Comparison of ENCODE assay signal across 1 cellular context in the genomic region with DNA sequence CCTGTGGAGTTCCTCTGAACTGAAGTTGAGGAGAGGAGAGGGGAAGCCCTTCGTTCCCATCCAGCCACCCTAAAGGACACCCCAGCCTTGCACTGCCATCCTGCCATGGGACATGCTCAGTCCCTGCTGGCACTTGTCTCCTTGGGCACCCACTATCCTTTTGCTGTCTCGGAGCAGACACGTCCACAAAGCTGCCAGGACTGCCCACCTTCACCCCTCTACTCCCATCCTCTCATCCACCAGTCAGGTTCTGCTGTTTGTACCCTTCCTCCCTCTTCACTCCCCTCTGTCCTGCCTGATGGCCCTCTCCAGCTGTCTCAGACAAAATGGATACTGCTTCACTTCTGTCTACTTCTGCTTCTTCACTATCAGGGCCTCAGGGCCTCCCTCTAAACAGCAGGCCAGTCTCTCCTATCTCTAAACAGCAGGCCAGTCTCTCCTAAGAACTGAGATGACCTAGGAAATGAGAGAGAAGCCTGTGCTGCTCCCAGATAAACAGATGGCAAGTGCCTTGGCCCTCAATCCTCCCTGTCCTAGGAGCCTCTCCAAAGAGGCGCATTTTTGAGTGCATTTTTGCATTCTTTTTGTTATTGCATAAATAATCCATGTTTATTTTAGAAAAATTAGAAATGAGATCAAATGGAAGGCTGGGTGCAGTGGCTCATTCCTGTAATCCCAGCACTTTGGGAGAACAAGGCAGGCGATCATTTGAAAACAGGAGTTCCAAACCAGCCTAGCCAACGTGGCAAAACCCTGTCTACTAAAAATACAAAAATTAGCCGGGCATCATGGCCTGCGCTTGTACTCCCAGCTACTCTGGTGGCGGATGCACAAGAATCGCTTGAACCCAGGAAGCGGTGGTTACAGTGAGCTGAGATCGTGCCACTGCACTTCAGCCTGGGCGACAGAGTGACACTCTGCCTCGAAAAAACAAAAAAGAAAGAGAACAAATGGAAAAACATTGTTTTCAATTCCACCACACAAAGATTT.
TF ChIP-seq lines count a peak whose summit lies in the region.

No MANE protein-coding gene starts in this region.

TF ChIP-seq in K562, 482 proteins besides CTCF, POLR2A, EP300 and RAD21 (continued from another document and continues in another):
- TF ChIP-seq RB1 (IDR thresholded peaks at IDR 0.05; ENCODE audit: low read depth) (0 out of 2 replicates have a peak, but pooled peaks have one; percentile 49), DMBX1 (CRISPR knock-in tag; IDR thresholded peaks at IDR 0.05; ENCODE audit: borderline replicate concordance) (peak; percentile 98), RUNX1 (IDR thresholded peaks at IDR 0.05; ENCODE audit: low read depth) (peak; percentile 73; the same call in 1 of the 2 replicates), SP1 (CRISPR knock-in tag; IDR thresholded peaks at IDR 0.05) (peak; percentile 86; the same call in 1 of the 2 replicates), XRCC5 (IDR thresholded peaks at IDR 0.05; ENCODE audit: low read depth, low read length) (peak; percentile 92; the same call in 1 of the 2 replicates), CBFA2T2 (conservative IDR thresholded peaks at IDR 0.05) (peak; percentile 100), RFX5 (IDR thresholded peaks at IDR 0.05; ENCODE audit: low read depth, low read length) (no peak), GTF2E2 (tag; IDR thresholded peaks at IDR 0.05) (peak; percentile 86; the same call in 1 of the 2 replicates), XRCC4 (IDR thresholded peaks at IDR 0.05; ENCODE audit: extremely low read depth, insufficient read depth, insufficient read length) (no peak), MTA3 (IDR thresholded peaks at IDR 0.05; ENCODE audit: borderline replicate concordance) (peak; percentile 92), JUNB (CRISPR knock-in tag; conservative IDR thresholded peaks at IDR 0.05) (no peak), ZNF766 (CRISPR knock-in tag; conservative IDR thresholded peaks at IDR 0.05) (peak; percentile 98), U2AF2 (optimal IDR thresholded peaks at IDR 0.05; ENCODE audit: low read depth, low read length) (no peak), MTA1 (IDR thresholded peaks at IDR 0.05; ENCODE audit: borderline replicate concordance) (peak; percentile 83; the same call in 1 of the 2 replicates), ETV6 (IDR thresholded peaks at IDR 0.05; ENCODE audit: borderline replicate concordance in 1 of 2, low read depth in 2 of 2, low read length in 1 of 2) (peak in 1 of 2 experiments; percentile 77; a peak in 1 of 4 replicates), ETV6 (CRISPR knock-in tag; IDR thresholded peaks at IDR 0.05; ENCODE audit: borderline replicate concordance) (no peak), ZBTB1 (CRISPR knock-in tag; IDR thresholded peaks at IDR 0.05; ENCODE audit: borderline replicate concordance, low read depth) (no peak), NCOA4 (IDR thresholded peaks at IDR 0.05; ENCODE audit: partially characterized antibody) (peak; percentile 85), HMG20A (CRISPR knock-in tag; conservative IDR thresholded peaks at IDR 0.05) (no peak), HDAC6 (IDR thresholded peaks at IDR 0.05; ENCODE audit: low read depth, low read length) (no peak), ELF1 (tag; IDR thresholded peaks at IDR 0.05) (peak; percentile 75), POLR2B (IDR thresholded peaks at IDR 0.05; ENCODE audit: low read depth, partially characterized antibody) (peak; percentile 86), BACH1 (tag; IDR thresholded peaks at IDR 0.05) (peak; percentile 91), MYBL2 (IDR thresholded peaks at IDR 0.05; ENCODE audit: low read depth) (no peak; the same call in 1 of the 2 replicates), MYBL2 (CRISPR knock-in tag; IDR thresholded peaks at IDR 0.05; ENCODE audit: borderline replicate concordance) (no peak), BHLHE40 (IDR thresholded peaks at IDR 0.05; ENCODE audit: low read length) (peak; percentile 84), ZFPM2 (CRISPR knock-in tag; IDR thresholded peaks at IDR 0.05) (no peak), NCOA1 (IDR thresholded peaks at IDR 0.05; ENCODE audit: low read depth) (peak; percentile 98), HSF4 (CRISPR knock-in tag; IDR thresholded peaks at IDR 0.05; ENCODE audit: borderline replicate concordance) (peak; percentile 27), ZNF197 (CRISPR knock-in tag; IDR thresholded peaks at IDR 0.05; ENCODE audit: low read depth) (peak; percentile 97; the same call in 1 of the 2 replicates), HMGN3 (IDR thresholded peaks at IDR 0.05; ENCODE audit: borderline replicate concordance, extremely low read depth, insufficient read length, low read depth, low read length) (no peak), SRF (CRISPR knock-in tag; IDR thresholded peaks at IDR 0.05) (peak; percentile 62 to 72; a peak in 2 of 4 replicates), ZKSCAN8 (CRISPR knock-in tag; IDR thresholded peaks at IDR 0.05) (peak; percentile 95), MAZ (CRISPR knock-in tag; conservative IDR thresholded peaks at IDR 0.05 in 1 of 2, IDR thresholded peaks at IDR 0.05 in 1 of 2) (peak; percentile 51 to 93; a peak in 3 of 4 replicates), MBD2 (IDR thresholded peaks at IDR 0.05; ENCODE audit: borderline replicate concordance, low read depth) (peak; percentile 74; the same call in 1 of the 2 replicates), ZC3H8 (IDR thresholded peaks at IDR 0.05) (no peak; the same call in 1 of the 2 replicates)
- TF ChIP-seq, protein P1, sequence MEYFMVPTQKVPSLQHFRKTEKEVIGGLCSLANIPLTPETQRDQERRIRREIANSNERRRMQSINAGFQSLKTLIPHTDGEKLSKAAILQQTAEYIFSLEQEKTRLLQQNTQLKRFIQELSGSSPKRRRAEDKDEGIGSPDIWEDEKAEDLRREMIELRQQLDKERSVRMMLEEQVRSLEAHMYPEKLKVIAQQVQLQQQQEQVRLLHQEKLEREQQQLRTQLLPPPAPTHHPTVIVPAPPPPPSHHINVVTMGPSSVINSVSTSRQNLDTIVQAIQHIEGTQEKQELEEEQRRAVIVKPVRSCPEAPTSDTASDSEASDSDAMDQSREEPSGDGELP (CRISPR knock-in tag; IDR thresholded peaks at IDR 0.05; ENCODE audit: borderline replicate concordance): peak; percentile 97
- TF ChIP-seq, protein P2, sequence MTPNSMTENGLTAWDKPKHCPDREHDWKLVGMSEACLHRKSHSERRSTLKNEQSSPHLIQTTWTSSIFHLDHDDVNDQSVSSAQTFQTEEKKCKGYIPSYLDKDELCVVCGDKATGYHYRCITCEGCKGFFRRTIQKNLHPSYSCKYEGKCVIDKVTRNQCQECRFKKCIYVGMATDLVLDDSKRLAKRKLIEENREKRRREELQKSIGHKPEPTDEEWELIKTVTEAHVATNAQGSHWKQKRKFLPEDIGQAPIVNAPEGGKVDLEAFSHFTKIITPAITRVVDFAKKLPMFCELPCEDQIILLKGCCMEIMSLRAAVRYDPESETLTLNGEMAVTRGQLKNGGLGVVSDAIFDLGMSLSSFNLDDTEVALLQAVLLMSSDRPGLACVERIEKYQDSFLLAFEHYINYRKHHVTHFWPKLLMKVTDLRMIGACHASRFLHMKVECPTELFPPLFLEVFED (CRISPR knock-in tag; conservative IDR thresholded peaks at IDR 0.05): peak; percentile 98
- TF ChIP-seq, protein P3, sequence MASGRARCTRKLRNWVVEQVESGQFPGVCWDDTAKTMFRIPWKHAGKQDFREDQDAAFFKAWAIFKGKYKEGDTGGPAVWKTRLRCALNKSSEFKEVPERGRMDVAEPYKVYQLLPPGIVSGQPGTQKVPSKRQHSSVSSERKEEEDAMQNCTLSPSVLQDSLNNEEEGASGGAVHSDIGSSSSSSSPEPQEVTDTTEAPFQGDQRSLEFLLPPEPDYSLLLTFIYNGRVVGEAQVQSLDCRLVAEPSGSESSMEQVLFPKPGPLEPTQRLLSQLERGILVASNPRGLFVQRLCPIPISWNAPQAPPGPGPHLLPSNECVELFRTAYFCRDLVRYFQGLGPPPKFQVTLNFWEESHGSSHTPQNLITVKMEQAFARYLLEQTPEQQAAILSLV (tag; IDR thresholded peaks at IDR 0.05): peak; percentile 91
- TF ChIP-seq, protein P4, sequence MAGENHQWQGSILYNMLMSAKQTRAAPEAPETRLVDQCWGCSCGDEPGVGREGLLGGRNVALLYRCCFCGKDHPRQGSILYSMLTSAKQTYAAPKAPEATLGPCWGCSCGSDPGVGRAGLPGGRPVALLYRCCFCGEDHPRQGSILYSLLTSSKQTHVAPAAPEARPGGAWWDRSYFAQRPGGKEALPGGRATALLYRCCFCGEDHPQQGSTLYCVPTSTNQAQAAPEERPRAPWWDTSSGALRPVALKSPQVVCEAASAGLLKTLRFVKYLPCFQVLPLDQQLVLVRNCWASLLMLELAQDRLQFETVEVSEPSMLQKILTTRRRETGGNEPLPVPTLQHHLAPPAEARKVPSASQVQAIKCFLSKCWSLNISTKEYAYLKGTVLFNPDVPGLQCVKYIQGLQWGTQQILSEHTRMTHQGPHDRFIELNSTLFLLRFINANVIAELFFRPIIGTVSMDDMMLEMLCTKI (IDR thresholded peaks at IDR 0.05; ENCODE audit: partially characterized antibody): no peak
- TF ChIP-seq, protein P5, sequence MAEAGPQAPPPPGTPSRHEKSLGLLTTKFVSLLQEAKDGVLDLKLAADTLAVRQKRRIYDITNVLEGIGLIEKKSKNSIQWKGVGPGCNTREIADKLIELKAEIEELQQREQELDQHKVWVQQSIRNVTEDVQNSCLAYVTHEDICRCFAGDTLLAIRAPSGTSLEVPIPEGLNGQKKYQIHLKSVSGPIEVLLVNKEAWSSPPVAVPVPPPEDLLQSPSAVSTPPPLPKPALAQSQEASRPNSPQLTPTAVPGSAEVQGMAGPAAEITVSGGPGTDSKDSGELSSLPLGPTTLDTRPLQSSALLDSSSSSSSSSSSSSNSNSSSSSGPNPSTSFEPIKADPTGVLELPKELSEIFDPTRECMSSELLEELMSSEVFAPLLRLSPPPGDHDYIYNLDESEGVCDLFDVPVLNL (CRISPR knock-in tag; IDR thresholded peaks at IDR 0.05; ENCODE audit: low read depth): no peak
- TF ChIP-seq, protein P6, sequence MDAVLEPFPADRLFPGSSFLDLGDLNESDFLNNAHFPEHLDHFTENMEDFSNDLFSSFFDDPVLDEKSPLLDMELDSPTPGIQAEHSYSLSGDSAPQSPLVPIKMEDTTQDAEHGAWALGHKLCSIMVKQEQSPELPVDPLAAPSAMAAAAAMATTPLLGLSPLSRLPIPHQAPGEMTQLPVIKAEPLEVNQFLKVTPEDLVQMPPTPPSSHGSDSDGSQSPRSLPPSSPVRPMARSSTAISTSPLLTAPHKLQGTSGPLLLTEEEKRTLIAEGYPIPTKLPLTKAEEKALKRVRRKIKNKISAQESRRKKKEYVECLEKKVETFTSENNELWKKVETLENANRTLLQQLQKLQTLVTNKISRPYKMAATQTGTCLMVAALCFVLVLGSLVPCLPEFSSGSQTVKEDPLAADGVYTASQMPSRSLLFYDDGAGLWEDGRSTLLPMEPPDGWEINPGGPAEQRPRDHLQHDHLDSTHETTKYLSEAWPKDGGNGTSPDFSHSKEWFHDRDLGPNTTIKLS (IDR thresholded peaks at IDR 0.05; ENCODE audit: borderline replicate concordance, low read depth): peak; percentile 1; the same call in 1 of the 2 replicates
- TF ChIP-seq, protein P7, sequence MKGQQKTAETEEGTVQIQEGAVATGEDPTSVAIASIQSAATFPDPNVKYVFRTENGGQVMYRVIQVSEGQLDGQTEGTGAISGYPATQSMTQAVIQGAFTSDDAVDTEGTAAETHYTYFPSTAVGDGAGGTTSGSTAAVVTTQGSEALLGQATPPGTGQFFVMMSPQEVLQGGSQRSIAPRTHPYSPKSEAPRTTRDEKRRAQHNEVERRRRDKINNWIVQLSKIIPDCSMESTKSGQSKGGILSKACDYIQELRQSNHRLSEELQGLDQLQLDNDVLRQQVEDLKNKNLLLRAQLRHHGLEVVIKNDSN (CRISPR knock-in tag; IDR thresholded peaks at IDR 0.05): no peak
- TF ChIP-seq, protein P8, sequence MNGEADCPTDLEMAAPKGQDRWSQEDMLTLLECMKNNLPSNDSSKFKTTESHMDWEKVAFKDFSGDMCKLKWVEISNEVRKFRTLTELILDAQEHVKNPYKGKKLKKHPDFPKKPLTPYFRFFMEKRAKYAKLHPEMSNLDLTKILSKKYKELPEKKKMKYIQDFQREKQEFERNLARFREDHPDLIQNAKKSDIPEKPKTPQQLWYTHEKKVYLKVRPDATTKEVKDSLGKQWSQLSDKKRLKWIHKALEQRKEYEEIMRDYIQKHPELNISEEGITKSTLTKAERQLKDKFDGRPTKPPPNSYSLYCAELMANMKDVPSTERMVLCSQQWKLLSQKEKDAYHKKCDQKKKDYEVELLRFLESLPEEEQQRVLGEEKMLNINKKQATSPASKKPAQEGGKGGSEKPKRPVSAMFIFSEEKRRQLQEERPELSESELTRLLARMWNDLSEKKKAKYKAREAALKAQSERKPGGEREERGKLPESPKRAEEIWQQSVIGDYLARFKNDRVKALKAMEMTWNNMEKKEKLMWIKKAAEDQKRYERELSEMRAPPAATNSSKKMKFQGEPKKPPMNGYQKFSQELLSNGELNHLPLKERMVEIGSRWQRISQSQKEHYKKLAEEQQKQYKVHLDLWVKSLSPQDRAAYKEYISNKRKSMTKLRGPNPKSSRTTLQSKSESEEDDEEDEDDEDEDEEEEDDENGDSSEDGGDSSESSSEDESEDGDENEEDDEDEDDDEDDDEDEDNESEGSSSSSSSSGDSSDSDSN (IDR thresholded peaks at IDR 0.05; ENCODE audit: borderline replicate concordance in 1 of 2, low read depth in 2 of 2, low read length in 2 of 2): 0 out of 4 replicates have a peak, but pooled peaks have one; percentile 31 to 53
- TF ChIP-seq, protein P9, sequence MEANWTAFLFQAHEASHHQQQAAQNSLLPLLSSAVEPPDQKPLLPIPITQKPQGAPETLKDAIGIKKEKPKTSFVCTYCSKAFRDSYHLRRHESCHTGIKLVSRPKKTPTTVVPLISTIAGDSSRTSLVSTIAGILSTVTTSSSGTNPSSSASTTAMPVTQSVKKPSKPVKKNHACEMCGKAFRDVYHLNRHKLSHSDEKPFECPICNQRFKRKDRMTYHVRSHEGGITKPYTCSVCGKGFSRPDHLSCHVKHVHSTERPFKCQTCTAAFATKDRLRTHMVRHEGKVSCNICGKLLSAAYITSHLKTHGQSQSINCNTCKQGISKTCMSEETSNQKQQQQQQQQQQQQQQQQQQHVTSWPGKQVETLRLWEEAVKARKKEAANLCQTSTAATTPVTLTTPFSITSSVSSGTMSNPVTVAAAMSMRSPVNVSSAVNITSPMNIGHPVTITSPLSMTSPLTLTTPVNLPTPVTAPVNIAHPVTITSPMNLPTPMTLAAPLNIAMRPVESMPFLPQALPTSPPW (CRISPR knock-in tag; IDR thresholded peaks at IDR 0.05): peak; percentile 89
- TF ChIP-seq, protein P10, sequence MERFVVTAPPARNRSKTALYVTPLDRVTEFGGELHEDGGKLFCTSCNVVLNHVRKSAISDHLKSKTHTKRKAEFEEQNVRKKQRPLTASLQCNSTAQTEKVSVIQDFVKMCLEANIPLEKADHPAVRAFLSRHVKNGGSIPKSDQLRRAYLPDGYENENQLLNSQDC (CRISPR knock-in tag; IDR thresholded peaks at IDR 0.05): no peak
